ENCODE assay signal across 16 cellular contexts in genomic region chr1:59565611-59566410, GRCh38.
DNase-seq lines count a peak whose midpoint lies in the region; TF ChIP-seq lines count a peak whose summit lies in the region.
"Had no signal": no experiment of that assay in that cellular context is flagged by ENCODE, and none has a peak within 500 bp of the region (broad histone marks: within the 10 kb centered on the region; RNA-seq: fewer than 3 reads in every experiment).

No MANE protein-coding gene starts in this region.

- TF ChIP-seq CTCF in HEK293 (tag by site-specific recombination; IDR thresholded peaks at IDR 0.05) = no peak
- no peak for TF ChIP-seq CTCF in cardiac fibroblast (IDR thresholded peaks at IDR 0.05; ENCODE audit: low read depth, low read length)
- TF ChIP-seq CTCF in GM10266 (IDR thresholded peaks at IDR 0.05; ENCODE audit: control insufficient read depth, insufficient read depth, low read depth, missing control alignments) = no peak

- POLR2A ChIA-PET in HEK293 (lab: Yijun Ruan, JAX) = no interaction called here

- H3K4me1 ChIP-seq in HEK293 (ENCODE audit: control insufficient read depth, insufficient read depth, low read length) (peaks cover 9% of the 10 kb centered on the region; the same call in 1 of the 2 replicates), muscle layer of duodenum (ENCODE audit: control insufficient read depth in 1 of 2, insufficient read depth in 2 of 2, low read length in 2 of 2) (peaks cover 2 to 4% of the 10 kb centered on the region in 2 donors)

- DNase-seq in A172 (ENCODE audit: low spot score) (peak; percentile 95), cardiac fibroblast (ENCODE audit: low read depth in 2 of 2) (peak; percentile 34 to 54), retina (no peak), MV-4-11 (lab: John Stamatoyannopoulos, UW) (no peak), NCI-H748 (lab: John Stamatoyannopoulos, UW; ENCODE audit: unreplicated experiment) (no peak), GM10266 (ENCODE audit: extremely low spot score) (no peak)
- DNase-seq: activated CD4-positive, alpha-beta memory T cell treated with anti-CD3 and anti-CD28 coated beads for 36 hours; activated gamma-delta T cell; DMS79 treated with DMSO at 0.1 percent for 48 hours; islet precursor cell; Karpas-422; natural killer cell; NCI-H2081 treated with DMSO at 0.1 percent for 48 hours; T-helper 1 cell had no signal

- H3K27ac ChIP-seq in HEK293 (ENCODE audit: extremely low read depth, low read depth, low read length) (peak overlapping the region; percentile 7; the same call in 1 of the 2 replicates), muscle layer of duodenum (ENCODE audit: low read length) (peak overlapping the region; percentile 47)

- H3K36me3 ChIP-seq in HEK293 (ENCODE audit: control insufficient read depth in 2 of 2, insufficient read depth in 1 of 2, low read length in 2 of 2) (no peaks in the 10 kb centered on the region), muscle layer of duodenum (ENCODE audit: control insufficient read depth in 1 of 2, insufficient read depth in 2 of 2, low read length in 2 of 2) (no peaks in the 10 kb centered on the region)

- H3K4me3 ChIP-seq in HEK293 (ENCODE audit: low read depth, low read length) = no peak overlapping the region
- no peak overlapping the region for H3K4me3 ChIP-seq in cardiac fibroblast (replicated peaks in 1 of 2; ENCODE audit: low read depth in 2 of 2, low read length in 2 of 2)
- H3K4me3 ChIP-seq in muscle layer of duodenum (ENCODE audit: low read depth in 1 of 2, low read length in 2 of 2) = no peak overlapping the region

- H3K9me3 ChIP-seq in HEK293 (ENCODE audit: control insufficient read depth, insufficient read depth, low read depth, low read length) = no peaks in the 10 kb centered on the region
- H3K9me3 ChIP-seq in muscle layer of duodenum (ENCODE audit: control insufficient read depth in 1 of 2, low read length in 2 of 2) = no peaks in the 10 kb centered on the region

- no peaks in the 10 kb centered on the region for H3K27me3 ChIP-seq in muscle layer of duodenum (ENCODE audit: low read depth, low read length)

- CTCF ChIA-PET in HEK293 (lab: Yijun Ruan, JAX) = interaction anchor here (0.6 to 0.8 kb wide), 2 partner anchors 33 to 41 kb away, joined by 3 to 7 read pairs; no protein-coding TSS in a partner anchor

TF ChIP-seq in HEK293, 187 proteins besides CTCF, POLR2A, EP300 and RAD21 (continues in another document):
- TF ChIP-seq ZNF580 (tag by site-specific recombination; IDR thresholded peaks at IDR 0.05) = no peak
- no peak for TF ChIP-seq SP2 (tag by site-specific recombination; IDR thresholded peaks at IDR 0.05)
- TF ChIP-seq ZFP3 (tag by site-specific recombination; IDR thresholded peaks at IDR 0.05; ENCODE audit: low read depth) = no peak
- no peak for TF ChIP-seq ZNF157 (tag by site-specific recombination; IDR thresholded peaks at IDR 0.05)
- TF ChIP-seq RBAK (tag by site-specific recombination; IDR thresholded peaks at IDR 0.05) = no peak
- no peak for TF ChIP-seq MZF1 (tag by site-specific recombination; IDR thresholded peaks at IDR 0.05; ENCODE audit: borderline replicate concordance)
- TF ChIP-seq ZNF211 (tag by site-specific recombination; IDR thresholded peaks at IDR 0.05; ENCODE audit: low read depth) = no peak
- no peak for TF ChIP-seq MYNN (tag by site-specific recombination; IDR thresholded peaks at IDR 0.05; ENCODE audit: borderline replicate concordance)
- TF ChIP-seq ZEB2 (tag by site-specific recombination; IDR thresholded peaks at IDR 0.05) = 0 out of 2 replicates have a peak, but pooled peaks have one; percentile 57
- TF ChIP-seq BCL11B (tag by site-specific recombination; IDR thresholded peaks at IDR 0.05; ENCODE audit: low read depth) = no peak
- TF ChIP-seq GLIS2 (tag by site-specific recombination; IDR thresholded peaks at IDR 0.05) = no peak
- TF ChIP-seq GLIS1 (tag by site-specific recombination; IDR thresholded peaks at IDR 0.05) = no peak
- TF ChIP-seq ZNF747 (tag by site-specific recombination; IDR thresholded peaks at IDR 0.05) = no peak
- no peak for TF ChIP-seq ZNF266 (tag by site-specific recombination; IDR thresholded peaks at IDR 0.05; ENCODE audit: low read depth)
- 0 out of 2 replicates have a peak, but pooled peaks have one; percentile 24 for TF ChIP-seq KLF8 (tag by site-specific recombination; IDR thresholded peaks at IDR 0.05)
- TF ChIP-seq ZNF521 (tag by site-specific recombination; IDR thresholded peaks at IDR 0.05) = no peak
- no peak for TF ChIP-seq PATZ1 (tag by site-specific recombination; IDR thresholded peaks at IDR 0.05)
- TF ChIP-seq TCF7L2 (IDR thresholded peaks at IDR 0.05; ENCODE audit: borderline replicate concordance, low read depth, low read length) = no peak
- TF ChIP-seq BCL6B (tag by site-specific recombination; IDR thresholded peaks at IDR 0.05) = no peak
- peak; percentile 86 for TF ChIP-seq ZNF335 (tag by site-specific recombination; conservative IDR thresholded peaks at IDR 0.05)
- peak; percentile 60 for TF ChIP-seq ZIC2 (tag by site-specific recombination; IDR thresholded peaks at IDR 0.05)
- TF ChIP-seq ZNF48 (tag by site-specific recombination; IDR thresholded peaks at IDR 0.05) = no peak
- TF ChIP-seq HIC1 (tag by site-specific recombination; IDR thresholded peaks at IDR 0.05) = no peak
- TF ChIP-seq ZNF843 (tag by site-specific recombination; IDR thresholded peaks at IDR 0.05) = no peak
- TF ChIP-seq ZBTB17 (tag by site-specific recombination; IDR thresholded peaks at IDR 0.05) = no peak
- TF ChIP-seq ZNF26 (tag by site-specific recombination; IDR thresholded peaks at IDR 0.05) = no peak
- TF ChIP-seq ZNF701 (tag by site-specific recombination; IDR thresholded peaks at IDR 0.05) = no peak
- TF ChIP-seq SETDB1 (IDR thresholded peaks at IDR 0.05; ENCODE audit: insufficient read length, low read length) = peak; percentile 20
- no peak for TF ChIP-seq ZNF510 (tag by site-specific recombination; IDR thresholded peaks at IDR 0.05; ENCODE audit: insufficient replicate concordance)

Comparison
In these comparisons a context has a peak if more than half of its experiments do, and no peak if none do; other contexts are left out.
1. DNase-seq: peak in A172 (single experiment) and cardiac fibroblast (2 of 2); none in retina (single experiment), MV-4-11 (single experiment), NCI-H748 (single experiment) and GM10266 (single experiment).